In the genomic region with DNA sequence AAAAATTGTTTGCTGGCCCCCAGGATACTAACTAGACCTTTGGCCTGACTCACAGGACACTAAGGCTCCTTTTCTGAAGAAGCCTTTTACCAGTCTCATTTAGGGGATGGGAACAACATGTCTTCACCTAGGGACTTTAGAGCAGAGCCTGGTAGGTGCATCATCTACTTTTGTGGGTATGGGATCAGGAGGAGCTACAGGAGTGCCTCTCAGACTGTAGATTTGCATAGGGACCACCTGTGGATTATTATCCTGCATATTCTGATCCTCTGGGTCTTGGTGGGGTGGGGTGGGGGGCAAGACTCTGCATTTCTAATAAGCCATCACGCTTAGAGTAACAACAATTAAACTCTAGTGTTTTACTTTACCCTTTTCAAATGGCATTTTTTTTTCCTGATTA, we compare ENCODE assay signal across 2 cellular contexts. TPM values are rescaled to one million over a fixed set of nuclear protein-coding genes. Genes with fewer than 3 reads are reported as not detected.
"Had no signal": no experiment of that assay in that cellular context is flagged by ENCODE, and none has a peak within 500 bp of the region (broad histone marks: within the 10 kb centered on the region; RNA-seq: fewer than 3 reads in every experiment).

No MANE protein-coding gene starts in this region.

RNA-seq across cellular contexts. Expression of gene PTPN20, which starts 21.2 kb away (rescaled TPM):
- total RNA-seq: LHCN-M2, M059J had no signal
